In genomic region chr14:94952097-94952496, GRCh38 we compare ENCODE assay signal across 30 cellular contexts.
"Had no signal": no experiment of that assay in that cellular context is flagged by ENCODE, and none has a peak within 500 bp of the region (broad histone marks: within the 10 kb centered on the region; RNA-seq: fewer than 3 reads in every experiment).

No MANE protein-coding gene starts in this region.

- H3K9me3 ChIP-seq: ascending aorta had no signal

- H3K27ac ChIP-seq: ascending aorta, breast epithelium, esophagus squamous epithelium had no signal

- H3K4me3 ChIP-seq: ascending aorta, breast epithelium, esophagus squamous epithelium had no signal

- ATAC-seq: activated naive CD4-positive, alpha-beta T cell treated with anti-CD3 and anti-CD28 coated beads, Interleukin-2, amount 50 U/mL, for 72 hours; activated T-cell treated with anti-CD3 and anti-CD28 coated beads, Interleukin-2, amount 50 U/mL, for 72 hours; effector memory CD8-positive, alpha-beta T cell; T-helper 17 cell had no signal

- H3K4me1 Mint-ChIP-seq: activated CD4-positive, alpha-beta T cell treated with anti-CD3 and anti-CD28 coated beads, Interleukin-2, amount 10 ng/mL, durations not matched to agents 7 days and 5 days; activated naive CD4-positive, alpha-beta T cell treated with anti-CD3 and anti-CD28 coated beads, Interleukin-2, amount 10 ng/mL, durations not matched to agents 7 days and 5 days; activated naive CD8-positive, alpha-beta T cell treated with anti-CD3 and anti-CD28 coated beads, Interleukin-2, amount 10 ng/mL, durations not matched to agents 7 days and 5 days; brain; central memory CD8-positive, alpha-beta T cell; T-helper 17 cell had no signal

- H3K9me3 Mint-ChIP-seq: activated CD4-positive, alpha-beta memory T cell treated with anti-CD3 and anti-CD28 coated beads, Interleukin-2, amount 10 ng/mL, durations not matched to agents 7 days and 5 days; activated naive CD4-positive, alpha-beta T cell treated with anti-CD3 and anti-CD28 coated beads, Interleukin-2, amount 10 ng/mL, durations not matched to agents 7 days and 5 days; activated naive CD4-positive, alpha-beta T cell treated with anti-CD3 and anti-CD28 coated beads, Interleukin-2, amount 50 U/mL, for 72 hours; activated T-cell treated with anti-CD3 and anti-CD28 coated beads, Interleukin-2, amount 50 U/mL, for 24 hours; activated T-cell treated with anti-CD3 and anti-CD28 coated beads, Interleukin-2, amount 50 U/mL, for 72 hours; central memory CD8-positive, alpha-beta T cell; effector memory CD8-positive, alpha-beta T cell; T-helper 2 cell treated with Interferon-gamma antibody and Interleukin-4, amounts not matched to agents 5 μg/mL and 100 μg/mL, for 36 hours had no signal

- H3K4me3 Mint-ChIP-seq: activated CD4-positive, alpha-beta memory T cell treated with anti-CD3 and anti-CD28 coated beads, Interleukin-2, amount 10 ng/mL, durations not matched to agents 7 days and 5 days; activated CD4-positive, alpha-beta T cell treated with anti-CD3 and anti-CD28 coated beads, Interleukin-2, amount 10 ng/mL, durations not matched to agents 7 days and 5 days; activated naive CD4-positive, alpha-beta T cell treated with anti-CD3 and anti-CD28 coated beads, Interleukin-2, amount 10 ng/mL, durations not matched to agents 7 days and 5 days; activated naive CD8-positive, alpha-beta T cell treated with anti-CD3 and anti-CD28 coated beads, Interleukin-2, amount 10 ng/mL, durations not matched to agents 7 days and 5 days; activated T-cell treated with anti-CD3 and anti-CD28 coated beads, Interleukin-2, amount 50 U/mL, for 24 hours; activated T-cell treated with anti-CD3 and anti-CD28 coated beads, Interleukin-2, amount 50 U/mL, for 72 hours; brain; central memory CD8-positive, alpha-beta T cell; effector memory CD8-positive, alpha-beta T cell; T-helper 17 cell; T-helper 2 cell treated with Interferon-gamma antibody and Interleukin-4, amounts not matched to agents 5 μg/mL and 100 μg/mL, for 36 hours had no signal

- H3K36me3 Mint-ChIP-seq: activated naive CD4-positive, alpha-beta T cell treated with anti-CD3 and anti-CD28 coated beads, Interleukin-2, amount 10 ng/mL, durations not matched to agents 7 days and 5 days; activated naive CD4-positive, alpha-beta T cell treated with anti-CD3 and anti-CD28 coated beads, Interleukin-2, amount 50 U/mL, for 72 hours; brain had no signal

- DNase-seq: activated CD4-positive, alpha-beta memory T cell treated with anti-CD3 and anti-CD28 coated beads, Interleukin-2, amount 10 ng/mL, durations not matched to agents 7 days and 5 days; activated CD4-positive, alpha-beta T cell treated with anti-CD3 and anti-CD28 coated beads for 1 hour; activated CD4-positive, alpha-beta T cell treated with anti-CD3 and anti-CD28 coated beads for 4 hours; activated CD4-positive, alpha-beta T cell treated with anti-CD3 and anti-CD28 coated beads, Interleukin-2, amount 10 ng/mL, durations not matched to agents 7 days and 5 days; activated CD4-positive, alpha-beta T cell treated with anti-CD3 and anti-CD28 coated beads, Interleukin-2, amount 50 U/mL, for 4 hours; activated CD8-positive, alpha-beta memory T cell treated with anti-CD3 and anti-CD28 coated beads, Interleukin-2, amount 50 U/mL, for 48 hours; activated gamma-delta T cell; activated naive CD4-positive, alpha-beta T cell; activated naive CD4-positive, alpha-beta T cell treated with anti-CD3 and anti-CD28 coated beads, Interleukin-2, amount 10 ng/mL, durations not matched to agents 7 days and 5 days; activated naive CD8-positive, alpha-beta T cell treated with anti-CD3 and anti-CD28 coated beads, Interleukin-2, amount 10 ng/mL, durations not matched to agents 7 days and 5 days; activated T-cell treated with anti-CD3 and anti-CD28 coated beads for 4 hours; activated T-cell treated with anti-CD3 and anti-CD28 coated beads, Interleukin-2, amount 50 U/mL, for 24 hours; activated T-cell treated with anti-CD3 and anti-CD28 coated beads, Interleukin-2, amount 50 U/mL, for 72 hours; cortex of kidney; dermis blood vessel endothelial cell; effector CD4-positive, alpha-beta T cell; effector memory CD8-positive, alpha-beta T cell; erythroblast; esophagus squamous epithelium; foreskin melanocyte; head of caudate nucleus; T-helper 1 cell; T-helper 17 cell; T1000 had no signal

- H3K27me3 ChIP-seq: ascending aorta, breast epithelium had no signal

- H3K4me1 ChIP-seq: ascending aorta, breast epithelium, esophagus squamous epithelium had no signal

- H3K36me3 ChIP-seq: ascending aorta, breast epithelium, esophagus squamous epithelium had no signal

- H3K27ac Mint-ChIP-seq: activated CD4-positive, alpha-beta memory T cell treated with anti-CD3 and anti-CD28 coated beads, Interleukin-2, amount 10 ng/mL, durations not matched to agents 7 days and 5 days; activated CD4-positive, alpha-beta T cell treated with anti-CD3 and anti-CD28 coated beads, Interleukin-2, amount 10 ng/mL, durations not matched to agents 7 days and 5 days; activated naive CD4-positive, alpha-beta T cell treated with anti-CD3 and anti-CD28 coated beads, Interleukin-2, amount 10 ng/mL, durations not matched to agents 7 days and 5 days; activated naive CD4-positive, alpha-beta T cell treated with anti-CD3 and anti-CD28 coated beads, Interleukin-2, amount 50 U/mL, for 72 hours; activated naive CD8-positive, alpha-beta T cell treated with anti-CD3 and anti-CD28 coated beads, Interleukin-2, amount 10 ng/mL, durations not matched to agents 7 days and 5 days; activated T-cell treated with anti-CD3 and anti-CD28 coated beads, Interleukin-2, amount 50 U/mL, for 24 hours; activated T-cell treated with anti-CD3 and anti-CD28 coated beads, Interleukin-2, amount 50 U/mL, for 72 hours; brain; T-helper 17 cell; T-helper 2 cell treated with Interferon-gamma antibody and Interleukin-4, amounts not matched to agents 5 μg/mL and 100 μg/mL, for 36 hours had no signal
